Comparison of ENCODE assay signal across 11 cellular contexts in genomic region chr19:51595190-51595589, GRCh38. TPM values are rescaled to one million over a fixed set of nuclear protein-coding genes. Genes with fewer than 3 reads are reported as not detected.
A peak's percentile ranks its signal among the peaks of the same experiment; 100 is the strongest.
DNase-seq lines count a peak whose midpoint lies in the region; ATAC-seq and TF ChIP-seq lines count a peak whose summit lies in the region.
"Had no signal": no experiment of that assay in that cellular context is flagged by ENCODE, and none has a peak within 500 bp of the region (broad histone marks: within the 10 kb centered on the region; RNA-seq: fewer than 3 reads in every experiment).

No MANE protein-coding gene starts in this region.

- no peak for TF ChIP-seq POLR2A in testis (IDR thresholded peaks at IDR 0.05)

- H3K9me3 Mint-ChIP-seq in activated CD4-positive, alpha-beta T cell treated with anti-CD3 and anti-CD28 coated beads, Interleukin-2, amount 10 ng/mL, durations not matched to agents 7 days and 5 days = peaks cover 7% of the 10 kb centered on the region
- no peaks in the 10 kb centered on the region for H3K9me3 Mint-ChIP-seq in WTC11

- intact Hi-C loops in posterior cingulate gyrus (cut with DNase I) = loop anchor here (2.0 to 10.0 kb wide), 2 partner anchors 310 to 486 kb away; partner anchors contain the start of genes CTU1 and ZNF649
- intact Hi-C loops in testis (cut with DNase I; ENCODE audit: low total_unique reads) = no loop called here

- no peaks in the 10 kb centered on the region for H3K36me3 ChIP-seq in testis (ENCODE audit: low read depth, missing control alignments)
- H3K36me3 ChIP-seq: HAP-1 had no signal

- H3K27me3 ChIP-seq in testis = no peaks in the 10 kb centered on the region

- H3K4me3 ChIP-seq in fibroblast of the aortic adventitia (ENCODE audit: low read depth, low read length) = peak overlapping the region; percentile 77
- peak overlapping the region; percentile 86 for H3K4me3 ChIP-seq in skeletal muscle cell (ENCODE audit: low read depth, low read length)
- peak overlapping the region in 1 of 2 donors; percentile 73 for H3K4me3 ChIP-seq in testis

- H3K27ac Mint-ChIP-seq in activated CD4-positive, alpha-beta T cell treated with anti-CD3 and anti-CD28 coated beads, Interleukin-2, amount 10 ng/mL, durations not matched to agents 7 days and 5 days = no peak overlapping the region
- no peak overlapping the region for H3K27ac Mint-ChIP-seq in WTC11

- peak overlapping the region; percentile 91 for H3K4me3 Mint-ChIP-seq in activated CD4-positive, alpha-beta T cell treated with anti-CD3 and anti-CD28 coated beads, Interleukin-2, amount 10 ng/mL, durations not matched to agents 7 days and 5 days
- H3K4me3 Mint-ChIP-seq in WTC11 = peak overlapping the region; percentile 94

- peaks cover 10% of the 10 kb centered on the region for H3K4me1 ChIP-seq in testis

- CTCF ChIA-PET in activated CD4-positive, alpha-beta T cell treated with anti-CD3 and anti-CD28 coated beads, Interleukin-2, amount 10 ng/mL, durations not matched to agents 7 days and 5 days (lab: Charles Lee) = interaction anchor here (2.2 kb wide), 1 partner anchor 24 kb away, joined by 6 read pairs; the partner anchor contains the start of gene ZNF175
- CTCF ChIA-PET in WTC11 (lab: Charles Lee) = interaction anchor here (1.2 to 2.1 kb wide), 4 partner anchors 13 to 174 kb away, joined by 6 to 13 read pairs (median 9); no protein-coding TSS in a partner anchor

- peaks cover 22% of the 10 kb centered on the region for H3K4me1 Mint-ChIP-seq in activated CD4-positive, alpha-beta T cell treated with anti-CD3 and anti-CD28 coated beads, Interleukin-2, amount 10 ng/mL, durations not matched to agents 7 days and 5 days
- peaks cover 12% of the 10 kb centered on the region for H3K4me1 Mint-ChIP-seq in WTC11

- 65 to 76% methylated on average over 5 of the region's 5 CpGs for WGBS in testis, 2 donors

- H3K27me3 Mint-ChIP-seq in activated CD4-positive, alpha-beta T cell treated with anti-CD3 and anti-CD28 coated beads, Interleukin-2, amount 10 ng/mL, durations not matched to agents 7 days and 5 days = peaks cover 6% of the 10 kb centered on the region
- H3K27me3 Mint-ChIP-seq in WTC11 (ENCODE audit: low read depth) = peaks cover 34% of the 10 kb centered on the region

- TF ChIP-seq CTCF in WTC11 (IDR thresholded peaks at IDR 0.05) = no peak
- TF ChIP-seq CTCF in fibroblast of the aortic adventitia (IDR thresholded peaks at IDR 0.05; ENCODE audit: insufficient read depth, low read length) = no peak
- TF ChIP-seq CTCF in testis (IDR thresholded peaks at IDR 0.05) = no peak

- DNase-seq in activated CD4-positive, alpha-beta T cell treated with anti-CD3 and anti-CD28 coated beads, Interleukin-2, amount 10 ng/mL, durations not matched to agents 7 days and 5 days = no peak
- DNase-seq in activated CD4-positive, alpha-beta T cell treated with anti-CD3 and anti-CD28 coated beads, Interleukin-2, amount 50 U/mL, for 1 hour = no peak
- DNase-seq in WTC11 (ENCODE audit: low spot score) (no peak), fibroblast of the aortic adventitia (ENCODE audit: low read depth) (no peak), skeletal muscle cell (ENCODE audit: low read depth) (no peak), posterior cingulate gyrus (no peak), testis (no peak)
- DNase-seq: NCI-H526 had no signal

- H3K36me3 Mint-ChIP-seq in activated CD4-positive, alpha-beta T cell treated with anti-CD3 and anti-CD28 coated beads, Interleukin-2, amount 10 ng/mL, durations not matched to agents 7 days and 5 days (ENCODE audit: low read depth) = peaks cover 8% of the 10 kb centered on the region
- H3K36me3 Mint-ChIP-seq in WTC11 = no peaks in the 10 kb centered on the region

- ATAC-seq in WTC11 (no peak), GM19351 (IDR thresholded peaks at IDR 0.05; ENCODE audit: unreplicated experiment) (no peak)

- no peak overlapping the region for H3K27ac ChIP-seq in testis

- H3K9me3 ChIP-seq in testis = no peaks in the 10 kb centered on the region
- H3K9me3 ChIP-seq: HAP-1 had no signal

- POLR2A ChIA-PET in activated CD4-positive, alpha-beta T cell treated with anti-CD3 and anti-CD28 coated beads, Interleukin-2, amount 10 ng/mL, durations not matched to agents 7 days and 5 days (lab: Charles Lee) = no interaction called here
- POLR2A ChIA-PET in WTC11 (lab: Charles Lee) = interaction anchor here (1.2 kb wide), 1 partner anchor 109 kb away, joined by 3 read pairs; no protein-coding TSS in a partner anchor

TF ChIP-seq in WTC11, 78 proteins besides CTCF, POLR2A, EP300 and RAD21:
- TF ChIP-seq OVOL2 (CRISPR knock-in tag; IDR thresholded peaks at IDR 0.05; ENCODE audit: borderline replicate concordance) (no peak), EMX1 (CRISPR knock-in tag; IDR thresholded peaks at IDR 0.05) (no peak), SP1 (CRISPR knock-in tag; conservative IDR thresholded peaks at IDR 0.05) (no peak), MAX (CRISPR knock-in tag; IDR thresholded peaks at IDR 0.05) (no peak), IRF2 (CRISPR knock-in tag; IDR thresholded peaks at IDR 0.05; ENCODE audit: borderline replicate concordance, low read depth) (no peak), ZBTB21 (CRISPR knock-in tag; IDR thresholded peaks at IDR 0.05; ENCODE audit: borderline replicate concordance) (no peak), ZNF396 (CRISPR knock-in tag; IDR thresholded peaks at IDR 0.05; ENCODE audit: borderline replicate concordance) (no peak), ZBTB43 (CRISPR knock-in tag; IDR thresholded peaks at IDR 0.05) (no peak), ZNF423 (CRISPR knock-in tag; IDR thresholded peaks at IDR 0.05) (no peak), KAT7 (CRISPR knock-in tag; IDR thresholded peaks at IDR 0.05; ENCODE audit: borderline replicate concordance) (no peak), ERG (CRISPR knock-in tag; IDR thresholded peaks at IDR 0.05) (no peak), GTF2I (CRISPR knock-in tag; conservative IDR thresholded peaks at IDR 0.05) (no peak), ZNF263 (CRISPR knock-in tag; IDR thresholded peaks at IDR 0.05; ENCODE audit: low read depth) (no peak), ATF2 (CRISPR knock-in tag; IDR thresholded peaks at IDR 0.05; ENCODE audit: borderline replicate concordance, low read depth) (no peak), ELF4 (CRISPR knock-in tag; IDR thresholded peaks at IDR 0.05; ENCODE audit: low read depth) (no peak)

RNA-seq across cellular contexts. Expression of gene ZNF175, which starts 24.1 kb away (rescaled TPM):
- total RNA-seq in activated CD4-positive, alpha-beta T cell treated with anti-CD3 and anti-CD28 coated beads, Interleukin-2, amount 10 ng/mL, durations not matched to agents 7 days and 5 days = 1 to 10 TPM; 7.3 to 7.4 TPM
- total RNA-seq in WTC11 (2021) (10.7 to 11.2 TPM (median 10.9 TPM) in 3 replicates), fibroblast of the aortic adventitia (ENCODE audit: low replicate concordance) (7.9 and 12.9 TPM in 2 replicates), testis (10 to 100 TPM; 12.1 to 12.3 TPM)
- 11.0 TPM for polyA plus RNA-seq in testis (ENCODE audit: insufficient read depth, low read depth, low replicate concordance)

RNA-seq across cellular contexts. Expression of gene SIGLEC5, which starts 35.0 kb away (rescaled TPM):
- not detected for total RNA-seq in activated CD4-positive, alpha-beta T cell treated with anti-CD3 and anti-CD28 coated beads, Interleukin-2, amount 10 ng/mL, durations not matched to agents 7 days and 5 days
- total RNA-seq in WTC11 (2021) = 0.15 TPM in 1 of 3 replicates, not detected in the others
- total RNA-seq in fibroblast of the aortic adventitia (ENCODE audit: low replicate concordance) = not detected in 2 replicates
- total RNA-seq in testis = not detected
- polyA plus RNA-seq in testis (ENCODE audit: insufficient read depth, low read depth, low replicate concordance) = not detected
- total RNA-seq: bronchial epithelial cell had no signal

RNA-seq across cellular contexts. Expression of gene SIGLEC14, which starts 51.4 kb away (rescaled TPM):
- not detected for total RNA-seq in activated CD4-positive, alpha-beta T cell treated with anti-CD3 and anti-CD28 coated beads, Interleukin-2, amount 10 ng/mL, durations not matched to agents 7 days and 5 days
- total RNA-seq in WTC11 (2021) = not detected in 3 replicates
- total RNA-seq in fibroblast of the aortic adventitia (ENCODE audit: low replicate concordance) = not detected in 2 replicates
- total RNA-seq in testis = 1 to 10 TPM; 3.7 to 5.7 TPM
- polyA plus RNA-seq in testis (ENCODE audit: insufficient read depth, low read depth, low replicate concordance) = 1.5 TPM
- total RNA-seq: bronchial epithelial cell had no signal
